In the genomic region with DNA sequence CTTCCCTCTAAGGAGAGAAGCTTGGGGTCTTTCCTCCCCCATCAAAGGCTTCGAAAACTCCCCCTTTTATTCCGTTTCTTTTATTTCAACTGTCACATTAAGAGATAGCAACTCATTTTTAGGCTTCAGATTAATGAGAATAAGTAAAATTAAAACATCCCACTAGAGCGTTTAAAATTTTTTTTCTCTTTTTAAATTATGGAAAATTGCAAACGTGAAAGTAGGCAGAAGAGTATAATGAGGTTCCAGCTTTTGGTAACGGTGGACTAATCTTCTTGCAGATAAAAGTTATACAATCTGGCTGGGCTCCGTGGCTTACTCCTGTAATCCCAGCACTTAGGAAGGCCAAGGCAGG, we compare ENCODE assay signal across 8 cellular contexts.
DNase-seq lines count a peak whose midpoint lies in the region; ATAC-seq and TF ChIP-seq lines count a peak whose summit lies in the region.

No MANE protein-coding gene starts in this region.

- ATAC-seq in activated naive CD4-positive, alpha-beta T cell treated with anti-CD3 and anti-CD28 coated beads, Interleukin-2, amount 50 U/mL, for 72 hours: no peak
- no peak for ATAC-seq in HG03520 (IDR thresholded peaks at IDR 0.05; ENCODE audit: unreplicated experiment)

- H3K14ac ChIP-seq in mesenchymal stem cell (ENCODE audit: low read length in 2 of 2): no peak overlapping the region

- no peaks in the 10 kb centered on the region for H3K36me3 Mint-ChIP-seq in activated naive CD4-positive, alpha-beta T cell treated with anti-CD3 and anti-CD28 coated beads for 36 hours (ENCODE audit: low read depth)
- H3K36me3 Mint-ChIP-seq in activated naive CD4-positive, alpha-beta T cell treated with anti-CD3 and anti-CD28 coated beads, Interleukin-2, amount 50 U/mL, for 72 hours: no peaks in the 10 kb centered on the region

- H3K27me3 Mint-ChIP-seq in activated naive CD4-positive, alpha-beta T cell treated with anti-CD3 and anti-CD28 coated beads for 36 hours (ENCODE audit: low read depth): peaks cover 11% of the 10 kb centered on the region

- H3K4me2 ChIP-seq in mesenchymal stem cell (ENCODE audit: low read length, poor library complexity, severe bottlenecking): no peak overlapping the region

- H3K4me1 Mint-ChIP-seq in activated naive CD4-positive, alpha-beta T cell treated with anti-CD3 and anti-CD28 coated beads for 36 hours (ENCODE audit: low read depth): no peaks in the 10 kb centered on the region

- H3K9me3 Mint-ChIP-seq in activated naive CD4-positive, alpha-beta T cell treated with anti-CD3 and anti-CD28 coated beads for 36 hours: no peaks in the 10 kb centered on the region
- H3K9me3 Mint-ChIP-seq in activated naive CD4-positive, alpha-beta T cell treated with anti-CD3 and anti-CD28 coated beads, Interleukin-2, amount 50 U/mL, for 72 hours: no peaks in the 10 kb centered on the region

- 45% methylated on average over 4 of the region's 6 CpGs for WGBS in mesenchymal stem cell

- no peak overlapping the region for H2AK5ac ChIP-seq in mesenchymal stem cell (ENCODE audit: low read length, severe bottlenecking)

- H3K18ac ChIP-seq in mesenchymal stem cell (ENCODE audit: low read depth in 1 of 2, low read length in 2 of 2): no peak overlapping the region

- DNase-seq in activated naive CD4-positive, alpha-beta T cell treated with anti-CD3 and anti-CD28 coated beads for 36 hours: no peak
- no peak for DNase-seq in activated naive CD4-positive, alpha-beta T cell treated with anti-CD3 and anti-CD28 coated beads, Interleukin-2, amount 50 U/mL, for 72 hours (ENCODE audit: low spot score in 2 of 2)
- DNase-seq in adipocyte (ENCODE audit: low read depth) (no peak), mesenchymal stem cell (no peak), tibial artery (no peak), vagina (ENCODE audit: extremely low spot score in 2 of 2) (no peak), nucleus accumbens (lab: John Stamatoyannopoulos, UW) (no peak)

- no peak overlapping the region for H2BK15ac ChIP-seq in mesenchymal stem cell (ENCODE audit: low read depth, poor library complexity, severe bottlenecking)

- TF ChIP-seq CTCF in tibial artery (IDR thresholded peaks at IDR 0.05): no peak
- no peak for TF ChIP-seq CTCF in vagina (IDR thresholded peaks at IDR 0.05)

- H3K4me3 ChIP-seq in adipocyte (ENCODE audit: low read length): peak overlapping the region; percentile 86
- peak overlapping the region in 1 of 2 experiments; percentile 81 for H3K4me3 ChIP-seq in mesenchymal stem cell (ENCODE audit: insufficient read depth in 1 of 2, low read depth in 1 of 2, low read length in 2 of 2)
- H3K4me3 ChIP-seq in tibial artery: peak overlapping the region; percentile 38 to 55
- peak overlapping the region in 1 of 2 donors; percentile 47 for H3K4me3 ChIP-seq in vagina

- H3K27ac ChIP-seq in mesenchymal stem cell (ENCODE audit: low read length, poor library complexity, severe bottlenecking) (no peak overlapping the region), tibial artery (no peak overlapping the region), vagina (no peak overlapping the region)

- H3K9me3 ChIP-seq in adipocyte (ENCODE audit: control insufficient read depth, low read length) (no peaks in the 10 kb centered on the region), mesenchymal stem cell (ENCODE audit: control insufficient read depth, low read length) (peaks cover 8% of the 10 kb centered on the region), tibial artery (no peaks in the 10 kb centered on the region), vagina (no peaks in the 10 kb centered on the region)

- no peak overlapping the region for H2AFZ ChIP-seq in mesenchymal stem cell (ENCODE audit: low read depth, low read length)

- H3K9ac ChIP-seq in adipocyte (ENCODE audit: low read length) (no peak overlapping the region), mesenchymal stem cell (ENCODE audit: low read length) (peak overlapping the region; percentile 65)

- H3K79me1 ChIP-seq in mesenchymal stem cell (replicated peaks; ENCODE audit: low read length, poor library complexity, severe bottlenecking): no peaks in the 10 kb centered on the region

- no peak overlapping the region for H4K8ac ChIP-seq in mesenchymal stem cell (ENCODE audit: low read length)

- TF ChIP-seq POLR2A in vagina (IDR thresholded peaks at IDR 0.05): no peak

- H3K27me3 ChIP-seq in adipocyte (replicated peaks; ENCODE audit: control insufficient read depth, insufficient read depth, low read length) (peaks cover 10% of the 10 kb centered on the region), mesenchymal stem cell (ENCODE audit: control insufficient read depth in 1 of 2, insufficient read depth in 1 of 2, low read length in 2 of 2) (peaks cover 4 to 14% of the 10 kb centered on the region in 2 experiments), tibial artery (peaks cover 0 to 10% of the 10 kb centered on the region in 2 donors), vagina (no peaks in the 10 kb centered on the region)

- no peaks in the 10 kb centered on the region for H3K4me1 ChIP-seq in adipocyte (ENCODE audit: control insufficient read depth, insufficient read depth, low read length)
- peaks cover 5% of the 10 kb centered on the region for H3K4me1 ChIP-seq in mesenchymal stem cell (ENCODE audit: control insufficient read depth, insufficient read depth, low read depth, low read length)
- peaks cover 0 to 8% (median 6%) of the 10 kb centered on the region in 4 donors for H3K4me1 ChIP-seq in tibial artery
- peaks cover 8% of the 10 kb centered on the region for H3K4me1 ChIP-seq in vagina

- peak overlapping the region; percentile 79 for H3K4me3 Mint-ChIP-seq in activated naive CD4-positive, alpha-beta T cell treated with anti-CD3 and anti-CD28 coated beads for 36 hours

- no peaks in the 10 kb centered on the region for H3K36me3 ChIP-seq in adipocyte (ENCODE audit: control insufficient read depth, insufficient read depth, low read length, severe bottlenecking)
- H3K36me3 ChIP-seq in mesenchymal stem cell (ENCODE audit: control insufficient read depth in 1 of 2, insufficient read depth in 2 of 2, low read depth in 1 of 2, low read length in 2 of 2): no peaks in the 10 kb centered on the region
- no peaks in the 10 kb centered on the region for H3K36me3 ChIP-seq in tibial artery
- no peaks in the 10 kb centered on the region for H3K36me3 ChIP-seq in vagina

- intact Hi-C loops in activated naive CD4-positive, alpha-beta T cell treated with anti-CD3 and anti-CD28 coated beads for 36 hours (cut with micrococcal nuclease): loop anchor here (1.0 to 5.0 kb wide), 5 partner anchors 194 to 564 kb away; no protein-coding TSS in a partner anchor
- intact Hi-C loops in tibial artery (cut with DNase I; ENCODE audit: low total_unique reads) (no loop called here), vagina (cut with DNase I) (no loop called here)

- no peak overlapping the region for H2BK12ac ChIP-seq in mesenchymal stem cell (ENCODE audit: low read length in 2 of 2)

- H2BK120ac ChIP-seq in mesenchymal stem cell (ENCODE audit: low read depth, low read length): no peak overlapping the region

- CTCF ChIA-PET in activated naive CD4-positive, alpha-beta T cell treated with anti-CD3 and anti-CD28 coated beads for 36 hours (lab: Charles Lee): interaction anchor here (0.7 to 2.7 kb wide), 12 partner anchors 9 to 421 kb away, joined by 3 to 12 read pairs (median 4); no protein-coding TSS in a partner anchor

- no peak overlapping the region for H4K91ac ChIP-seq in mesenchymal stem cell (ENCODE audit: low read length)

- H3K4ac ChIP-seq in mesenchymal stem cell (ENCODE audit: low read depth in 1 of 2, low read length in 2 of 2): no peak overlapping the region

- H3K23ac ChIP-seq in mesenchymal stem cell (ENCODE audit: low read length in 2 of 2): no peak overlapping the region

- H2BK5ac ChIP-seq in mesenchymal stem cell (ENCODE audit: low read depth, low read length, poor library complexity, severe bottlenecking): no peak overlapping the region

- H3K27ac Mint-ChIP-seq in activated naive CD4-positive, alpha-beta T cell treated with anti-CD3 and anti-CD28 coated beads for 36 hours: no peak overlapping the region
- no peak overlapping the region for H3K27ac Mint-ChIP-seq in activated naive CD4-positive, alpha-beta T cell treated with anti-CD3 and anti-CD28 coated beads, Interleukin-2, amount 50 U/mL, for 72 hours
